30 cellular contexts compared by ENCODE assay signal in genomic region chr17:44935116-44935515, GRCh38. TPM values are rescaled to one million over a fixed set of nuclear protein-coding genes. Genes with fewer than 3 reads are reported as not detected.
"Had no signal": no experiment of that assay in that cellular context is flagged by ENCODE, and none has a peak within 500 bp of the region (broad histone marks: within the 10 kb centered on the region; RNA-seq: fewer than 3 reads in every experiment).

No MANE protein-coding gene starts in this region.

- H3K9me3 Mint-ChIP-seq: activated naive CD4-positive, alpha-beta T cell treated with anti-CD3 and anti-CD28 coated beads, Interleukin-2, amount 50 U/mL, for 24 hours; activated T-cell treated with anti-CD3 and anti-CD28 coated beads, Interleukin-2, amount 50 U/mL, for 4 hours; activated T-helper 2 cell treated with anti-CD3 and anti-CD28 coated beads, Interferon-gamma antibody, Interleukin-2, Interleukin-4, amounts not matched to agents 10 μg/mL and 5 μg/mL and 100 μg/mL, durations not matched to agents 14 hours and 24 hours and 36 hours; effector memory CD8-positive, alpha-beta T cell; immature natural killer cell; T-cell; WTC11 had no signal

- H3K9me3 ChIP-seq: adrenal gland, ascending aorta, esophagus muscularis mucosa, left lung, ovary, psoas muscle, right atrium auricular region, vagina had no signal

- H3K27ac Mint-ChIP-seq: activated naive CD4-positive, alpha-beta T cell treated with anti-CD3 and anti-CD28 coated beads, Interleukin-2, amount 50 U/mL, for 24 hours; activated T-helper 2 cell treated with anti-CD3 and anti-CD28 coated beads, Interferon-gamma antibody, Interleukin-2, Interleukin-4, amounts not matched to agents 10 μg/mL and 5 μg/mL and 100 μg/mL, durations not matched to agents 14 hours and 24 hours and 36 hours; mesothelial cell of epicardium; naive thymus-derived CD8-positive, alpha-beta T cell; T-cell; WTC11 had no signal

- H3K4me1 Mint-ChIP-seq: activated naive CD4-positive, alpha-beta T cell treated with anti-CD3 and anti-CD28 coated beads, Interleukin-2, amount 50 U/mL, for 24 hours; immature natural killer cell; naive thymus-derived CD8-positive, alpha-beta T cell; T-cell; WTC11 had no signal

- H3K4me3 ChIP-seq: adrenal gland, ascending aorta, dorsolateral prefrontal cortex, esophagus muscularis mucosa, hepatocyte, left lung, ovary, psoas muscle, right atrium auricular region, vagina had no signal

- H3K27ac ChIP-seq: adrenal gland, ascending aorta, brain microvascular endothelial cell, dorsolateral prefrontal cortex, esophagus muscularis mucosa, hepatocyte, left lung, ovary, psoas muscle, right atrium auricular region, vagina had no signal

- H3K27me3 ChIP-seq: adrenal gland, ascending aorta, brain microvascular endothelial cell, dorsolateral prefrontal cortex, esophagus muscularis mucosa, hepatocyte, left lung, ovary, right atrium auricular region, vagina had no signal

- H3K4me1 ChIP-seq: adrenal gland, ascending aorta, left lung, psoas muscle, vagina had no signal

- H3K4me3 Mint-ChIP-seq: activated naive CD4-positive, alpha-beta T cell treated with anti-CD3 and anti-CD28 coated beads, Interleukin-2, amount 50 U/mL, for 24 hours; activated T-cell treated with anti-CD3 and anti-CD28 coated beads, Interleukin-2, amount 50 U/mL, for 4 hours; effector memory CD8-positive, alpha-beta T cell; immature natural killer cell; mesothelial cell of epicardium; naive thymus-derived CD8-positive, alpha-beta T cell; T-cell; WTC11 had no signal

- DNase-seq: activated CD4-positive, alpha-beta T cell treated with anti-CD3 and anti-CD28 coated beads, Interleukin-2, amount 50 U/mL, for 48 hours; activated CD8-positive, alpha-beta memory T cell treated with anti-CD3 and anti-CD28 coated beads, Interleukin-2, amount 50 U/mL, for 48 hours; activated T-cell treated with anti-CD3 and anti-CD28 coated beads, Interleukin-2, amount 50 U/mL, for 4 hours; adrenal gland; brain microvascular endothelial cell; effector memory CD8-positive, alpha-beta T cell; glutamatergic neuron; immature natural killer cell; kidney glomerular epithelial cell; ovary; psoas muscle; stimulated activated CD4-positive, alpha-beta T cell treated with anti-CD3 and anti-CD28 coated beads, Interleukin-12 subunit alpha, Interleukin-12 subunit beta, amount 100 ng/mL, for 4 hours; stimulated activated CD4-positive, alpha-beta T cell treated with anti-CD3 and anti-CD28 coated beads, Interleukin-4, amount 100 ng/mL, for 4 hours; T-cell; T1000; trophoblast cell had no signal

- H3K27me3 Mint-ChIP-seq: activated naive CD4-positive, alpha-beta T cell treated with anti-CD3 and anti-CD28 coated beads, Interleukin-2, amount 50 U/mL, for 24 hours; effector memory CD8-positive, alpha-beta T cell; naive thymus-derived CD8-positive, alpha-beta T cell; T-cell had no signal

- H3K36me3 Mint-ChIP-seq: naive thymus-derived CD8-positive, alpha-beta T cell; T-cell had no signal

- H3K36me3 ChIP-seq: adrenal gland, ascending aorta, brain microvascular endothelial cell, esophagus muscularis mucosa, ovary, right atrium auricular region, vagina had no signal

- ATAC-seq: activated T-cell treated with anti-CD3 and anti-CD28 coated beads, Interleukin-2, amount 50 U/mL, for 4 hours; effector memory CD8-positive, alpha-beta T cell; left lung; naive thymus-derived CD8-positive, alpha-beta T cell; psoas muscle; T-cell; WTC11 had no signal

RNA-seq across cellular contexts. Expression of gene KIF18B, which starts 12.5 kb away (rescaled TPM):
- total RNA-seq: ascending aorta; naive thymus-derived CD8-positive, alpha-beta T cell had no signal

RNA-seq across cellular contexts. Expression of gene GFAP, which starts 19.8 kb away (rescaled TPM):
- total RNA-seq: activated CD8-positive, alpha-beta memory T cell treated with anti-CD3 and anti-CD28 coated beads for 36 hours; activated T-cell treated with anti-CD3 and anti-CD28 coated beads, Interleukin-2, amount 50 U/mL, for 4 hours; lung microvascular endothelial cell; mesothelial cell of epicardium; naive thymus-derived CD8-positive, alpha-beta T cell; T-cell; vagina had no signal

RNA-seq across cellular contexts. Expression of gene C1QL1, which starts 33.0 kb away (rescaled TPM):
- total RNA-seq: activated T-cell treated with anti-CD3 and anti-CD28 coated beads, Interleukin-2, amount 50 U/mL, for 4 hours; ascending aorta; naive thymus-derived CD8-positive, alpha-beta T cell; psoas muscle; T-cell had no signal
